Comparison of ENCODE assay signal across 8 cellular contexts in the genomic region with DNA sequence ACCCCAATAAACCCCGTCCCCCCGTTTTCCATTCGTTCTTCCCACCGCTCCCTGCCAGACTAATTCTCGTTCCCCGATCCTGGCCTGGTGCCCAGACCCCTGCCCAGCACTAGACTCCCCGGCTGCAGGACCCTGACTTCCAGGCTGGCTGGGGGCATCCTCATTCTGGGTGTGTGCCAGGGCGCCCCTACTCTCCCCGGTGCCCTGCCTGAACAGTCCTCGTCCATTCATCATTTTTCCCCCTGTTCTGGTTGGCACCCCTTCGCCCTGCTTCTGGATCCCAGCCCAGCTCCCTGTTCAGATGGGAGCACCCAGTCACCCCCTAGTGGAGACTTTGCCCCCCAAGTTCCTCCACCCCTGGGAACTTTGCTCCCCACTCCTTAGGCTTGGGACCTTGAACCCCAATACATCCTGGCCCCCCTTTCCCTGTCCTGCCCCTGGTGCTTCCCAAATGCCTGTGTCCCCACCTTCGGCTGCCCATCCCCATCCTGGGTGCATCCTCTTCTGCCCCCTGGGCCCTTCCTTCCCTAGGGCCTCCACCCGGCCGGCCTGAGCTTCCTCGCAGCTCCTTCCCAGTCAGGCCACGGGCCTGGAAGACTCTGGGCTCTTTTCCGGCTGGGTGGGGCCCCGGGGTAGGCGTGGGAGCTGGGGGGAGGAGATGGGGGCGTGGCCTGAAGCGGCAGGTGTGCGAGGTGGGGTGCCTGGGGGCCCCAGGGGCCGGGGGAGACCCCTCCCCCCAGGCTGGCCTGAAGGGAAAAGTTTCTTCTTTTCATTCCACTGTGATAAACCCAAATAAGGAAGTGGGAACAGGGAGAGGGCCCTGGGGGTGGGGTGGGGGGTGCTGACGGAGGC. TPM values are rescaled to one million over a fixed set of nuclear protein-coding genes. Genes with fewer than 3 reads are reported as not detected.
DNase-seq lines count a peak whose midpoint lies in the region; ATAC-seq, FAIRE-seq and TF ChIP-seq lines count a peak whose summit lies in the region.

No MANE protein-coding gene starts in this region.

- H3K27ac Mint-ChIP-seq in activated T-helper 1 cell treated with anti-CD3 and anti-CD28 coated beads, Interleukin-12 subunit alpha, Interleukin-12 subunit beta, Interleukin-2, Interleukin-4 antibody, amounts not matched to agents 30 ng/mL and 10 ng/mL and 1 ng/mL, durations not matched to agents 14 hours and 24 hours and 36 hours: peak overlapping the region; percentile 66

- FAIRE-seq in HTR-8/SVneo (lab: Jason Lieb, UNC): no peak

- TF ChIP-seq POLR2A in heart left ventricle (IDR thresholded peaks at IDR 0.05): no peak

- H3K4me3 ChIP-seq in heart left ventricle: peak overlapping the region; percentile 62 to 100 (median 92)
- peak overlapping the region; percentile 74 for H3K4me3 ChIP-seq in retinal pigment epithelial cell (ENCODE audit: low read length)

- H3K9me3 Mint-ChIP-seq in activated T-helper 1 cell treated with anti-CD3 and anti-CD28 coated beads, Interleukin-12 subunit alpha, Interleukin-12 subunit beta, Interleukin-2, Interleukin-4 antibody, amounts not matched to agents 30 ng/mL and 10 ng/mL and 1 ng/mL, durations not matched to agents 14 hours and 24 hours and 36 hours: no peaks in the 10 kb centered on the region

- no peaks in the 10 kb centered on the region for H3K36me3 Mint-ChIP-seq in activated T-helper 1 cell treated with anti-CD3 and anti-CD28 coated beads, Interleukin-12 subunit alpha, Interleukin-12 subunit beta, Interleukin-2, Interleukin-4 antibody, amounts not matched to agents 30 ng/mL and 10 ng/mL and 1 ng/mL, durations not matched to agents 14 hours and 24 hours and 36 hours (ENCODE audit: low read depth)

- peak in 3 of 4 donors; percentile 4 to 43 (median 24) for ATAC-seq in heart left ventricle
- ATAC-seq in HG03159 (IDR thresholded peaks at IDR 0.05; ENCODE audit: unreplicated experiment): no peak

- H3K27me3 ChIP-seq in heart left ventricle: no peaks in the 10 kb centered on the region

- 12 to 19% (median 16%) methylated on average over 17 to 24 of the region's 24 CpGs for WGBS in heart left ventricle, 4 donors

- DNase-seq in COLO829 (ENCODE audit: low spot score) (peak; percentile 58), HTR-8/SVneo (ENCODE audit: insufficient read length, low spot score) (peak; percentile 41), heart left ventricle (peak in 4 of 5 donors; percentile 58 to 70 (median 63)), retinal pigment epithelial cell (ENCODE audit: low read depth) (no peak), dedifferentiated amniotic fluid mesenchymal stem cell (ENCODE audit: extremely low spot score) (no peak)
- DNase-seq in activated T-helper 1 cell treated with anti-CD3 and anti-CD28 coated beads, Interleukin-12 subunit alpha, Interleukin-12 subunit beta, Interleukin-2, Interleukin-4 antibody, amounts not matched to agents 30 ng/mL and 10 ng/mL and 1 ng/mL, durations not matched to agents 14 hours and 24 hours and 36 hours (ENCODE audit: low spot score): no peak
- no peak for DNase-seq in activated CD4-positive, CD25-positive, alpha-beta regulatory T cell (lab: John Stamatoyannopoulos, UW)

- H3K9me3 ChIP-seq in heart left ventricle: no peaks in the 10 kb centered on the region

- peaks cover 1% of the 10 kb centered on the region for H3K27me3 Mint-ChIP-seq in activated T-helper 1 cell treated with anti-CD3 and anti-CD28 coated beads, Interleukin-12 subunit alpha, Interleukin-12 subunit beta, Interleukin-2, Interleukin-4 antibody, amounts not matched to agents 30 ng/mL and 10 ng/mL and 1 ng/mL, durations not matched to agents 14 hours and 24 hours and 36 hours (ENCODE audit: insufficient read depth)

- H3K4me1 Mint-ChIP-seq in activated T-helper 1 cell treated with anti-CD3 and anti-CD28 coated beads, Interleukin-12 subunit alpha, Interleukin-12 subunit beta, Interleukin-2, Interleukin-4 antibody, amounts not matched to agents 30 ng/mL and 10 ng/mL and 1 ng/mL, durations not matched to agents 14 hours and 24 hours and 36 hours (ENCODE audit: low read depth): peaks cover 12% of the 10 kb centered on the region

- peaks cover 5 to 49% (median 31%) of the 10 kb centered on the region in 12 donors for H3K4me1 ChIP-seq in heart left ventricle

- TF ChIP-seq CTCF in heart left ventricle (IDR thresholded peaks at IDR 0.05) (peak in 4 of 12 donors; percentile 11 to 31 (median 17)), retinal pigment epithelial cell (conservative IDR thresholded peaks at IDR 0.05; ENCODE audit: low read depth, low read length) (peak; percentile 64)

- peak overlapping the region; percentile 87 for H3K4me3 Mint-ChIP-seq in activated T-helper 1 cell treated with anti-CD3 and anti-CD28 coated beads, Interleukin-12 subunit alpha, Interleukin-12 subunit beta, Interleukin-2, Interleukin-4 antibody, amounts not matched to agents 30 ng/mL and 10 ng/mL and 1 ng/mL, durations not matched to agents 14 hours and 24 hours and 36 hours

- H3K36me3 ChIP-seq in heart left ventricle: peaks cover 0 to 29% (median 23%) of the 10 kb centered on the region in 9 donors

- peak overlapping the region in 11 of 12 donors; percentile 19 to 92 (median 79) for H3K27ac ChIP-seq in heart left ventricle

- intact Hi-C loops in activated T-helper 1 cell treated with anti-CD3 and anti-CD28 coated beads, Interleukin-12 subunit alpha, Interleukin-12 subunit beta, Interleukin-2, Interleukin-4 antibody, amounts not matched to agents 30 ng/mL and 10 ng/mL and 1 ng/mL, durations not matched to agents 14 hours and 24 hours and 36 hours (cut with micrococcal nuclease): loop anchor here (1.0 to 5.0 kb wide), 5 partner anchors 11 to 105 kb away; partner anchors contain the start of genes ESRRA, FKBP2, NUDT22 and RPS6KA4
- intact Hi-C loops in heart left ventricle (cut with DNase I): loop anchor here in 4 of 10 donors (1.0 to 10.0 kb wide), 6 partner anchors 16 to 53 kb away; partner anchors contain the start of genes CATSPERZ (in 3 of the 4) and ESRRA (in 1 of the 4)

RNA-seq across cellular contexts. Expression of gene PLCB3, which starts 0.9 kb away (rescaled TPM):
- total RNA-seq in activated T-helper 1 cell treated with anti-CD3 and anti-CD28 coated beads, Interleukin-12 subunit alpha, Interleukin-12 subunit beta, Interleukin-2, Interleukin-4 antibody, amounts not matched to agents 30 ng/mL and 10 ng/mL and 1 ng/mL, durations not matched to agents 14 hours and 24 hours and 36 hours: 13.4 and 14.2 TPM in 2 replicates
- 10 to 100 TPM in 3 of 9 donors, 1 to 10 TPM in 6; 7.6 to 19.1 (median 9.8) TPM for total RNA-seq in heart left ventricle
- 10 to 100 TPM in 1 of 2 donors, 1 to 10 TPM in 1; 7.4 to 11.6 TPM for polyA plus RNA-seq in heart left ventricle

RNA-seq across cellular contexts. Expression of gene PPP1R14B, which starts 5.5 kb away (rescaled TPM):
- total RNA-seq in activated T-helper 1 cell treated with anti-CD3 and anti-CD28 coated beads, Interleukin-12 subunit alpha, Interleukin-12 subunit beta, Interleukin-2, Interleukin-4 antibody, amounts not matched to agents 30 ng/mL and 10 ng/mL and 1 ng/mL, durations not matched to agents 14 hours and 24 hours and 36 hours: 238 and 248 TPM in 2 replicates
- 100 to 1,000 TPM in 4 of 9 donors, 10 to 100 TPM in 5; 69.6 to 244 (median 90.4) TPM for total RNA-seq in heart left ventricle
- 100 to 1,000 TPM; 160 to 167 TPM for polyA plus RNA-seq in heart left ventricle

RNA-seq across cellular contexts. Expression of gene FKBP2, which starts 11.3 kb away (rescaled TPM):
- total RNA-seq in activated T-helper 1 cell treated with anti-CD3 and anti-CD28 coated beads, Interleukin-12 subunit alpha, Interleukin-12 subunit beta, Interleukin-2, Interleukin-4 antibody, amounts not matched to agents 30 ng/mL and 10 ng/mL and 1 ng/mL, durations not matched to agents 14 hours and 24 hours and 36 hours: 32.6 and 34.3 TPM in 2 replicates
- total RNA-seq in heart left ventricle: 10 to 100 TPM; 35.0 to 71.5 (median 51.8) TPM
- polyA plus RNA-seq in heart left ventricle: 100 to 1,000 TPM; 226 to 250 TPM

RNA-seq across cellular contexts. Expression of gene VEGFB, which starts 17.8 kb away (rescaled TPM):
- 55.5 and 60.2 TPM in 2 replicates for total RNA-seq in activated T-helper 1 cell treated with anti-CD3 and anti-CD28 coated beads, Interleukin-12 subunit alpha, Interleukin-12 subunit beta, Interleukin-2, Interleukin-4 antibody, amounts not matched to agents 30 ng/mL and 10 ng/mL and 1 ng/mL, durations not matched to agents 14 hours and 24 hours and 36 hours
- 100 to 1,000 TPM; 172 to 332 (median 241) TPM for total RNA-seq in heart left ventricle
- 100 to 1,000 TPM; 127 to 304 TPM for polyA plus RNA-seq in heart left ventricle

RNA-seq across cellular contexts. Expression of gene DNAJC4, which starts 21.9 kb away (rescaled TPM):
- total RNA-seq in activated T-helper 1 cell treated with anti-CD3 and anti-CD28 coated beads, Interleukin-12 subunit alpha, Interleukin-12 subunit beta, Interleukin-2, Interleukin-4 antibody, amounts not matched to agents 30 ng/mL and 10 ng/mL and 1 ng/mL, durations not matched to agents 14 hours and 24 hours and 36 hours: 18.4 and 19.8 TPM in 2 replicates
- 10 to 100 TPM; 31.2 to 63.6 (median 47.2) TPM for total RNA-seq in heart left ventricle
- 100 to 1,000 TPM in 1 of 2 donors, 10 to 100 TPM in 1; 33.8 to 123 TPM for polyA plus RNA-seq in heart left ventricle

Comparison
In these comparisons a context has a peak if more than half of its experiments do, and no peak if none do; other contexts are left out.
1. DNase-seq: peak in COLO829 (single experiment), HTR-8/SVneo (single experiment) and heart left ventricle (4 of 5); none in activated T-helper 1 cell treated with anti-CD3 and anti-CD28 coated beads, Interleukin-12 subunit alpha, Interleukin-12 subunit beta, Interleukin-2, Interleukin-4 antibody, amounts not matched to agents 30 ng/mL and 10 ng/mL and 1 ng/mL, durations not matched to agents 14 hours and 24 hours and 36 hours (single experiment), retinal pigment epithelial cell (single experiment), dedifferentiated amniotic fluid mesenchymal stem cell (single experiment) and activated CD4-positive, CD25-positive, alpha-beta regulatory T cell (0 of 4).